In genomic region chr17:82103588-82104451, GRCh38 we compare ENCODE assay signal across 9 cellular contexts. TPM values are rescaled to one million over a fixed set of nuclear protein-coding genes. Genes with fewer than 3 reads are reported as not detected.
DNase-seq lines count a peak whose midpoint lies in the region; ATAC-seq, FAIRE-seq and TF ChIP-seq lines count a peak whose summit lies in the region.
"Had no signal": no experiment of that assay in that cellular context is flagged by ENCODE, and none has a peak within 500 bp of the region (broad histone marks: within the 10 kb centered on the region; RNA-seq: fewer than 3 reads in every experiment).

No MANE protein-coding gene starts in this region.

- 26 to 40% methylated on average over 19 to 24 of the region's 24 CpGs for WGBS in body of pancreas, 2 donors
- WGBS in small intestine, 3 donors, result 33 to 50% (median 45%) methylated on average over 22 to 24 of the region's 24 CpGs

- H2AFZ ChIP-seq in keratinocyte (ENCODE audit: control insufficient read depth, low read length), result no peak overlapping the region

- TF ChIP-seq CTCF in body of pancreas (IDR thresholded peaks at IDR 0.05) (no peak), keratinocyte (optimal IDR thresholded peaks at IDR 0.05 in 1 of 3, IDR thresholded peaks at IDR 0.05 in 1 of 3, conservative IDR thresholded peaks at IDR 0.05 in 1 of 3; ENCODE audit: extremely low read depth in 1 of 3, insufficient read depth in 2 of 3, low read length in 3 of 3) (no peak)

- TF ChIP-seq POLR2A in body of pancreas (IDR thresholded peaks at IDR 0.05) (peak in 2 of 3 donors; percentile 20 to 34), erythroblast (IDR thresholded peaks at IDR 0.05; ENCODE audit: low read length) (no peak)

- no peaks in the 10 kb centered on the region for H4K20me1 ChIP-seq in keratinocyte (ENCODE audit: control insufficient read depth, extremely low read depth, insufficient read depth, low read length)

- H3K4me3 ChIP-seq in body of pancreas, result no peak overlapping the region
- no peak overlapping the region for H3K4me3 ChIP-seq in keratinocyte (ENCODE audit: control insufficient read depth in 2 of 3, extremely low read depth in 1 of 3, insufficient read depth in 2 of 3, low read depth in 1 of 3, low read length in 3 of 3)
- no peak overlapping the region for H3K4me3 ChIP-seq in small intestine (ENCODE audit: low read depth in 1 of 2, low read length in 2 of 2)
- H3K4me3 ChIP-seq: GM12878 had no signal

- H3K4me1 ChIP-seq in body of pancreas (peaks cover 77% of the 10 kb centered on the region), keratinocyte (ENCODE audit: control insufficient read depth, extremely low read depth, insufficient read depth, low read length) (peaks cover 39% of the 10 kb centered on the region), small intestine (ENCODE audit: control insufficient read depth in 2 of 2, insufficient read depth in 1 of 2, low read depth in 1 of 2, low read length in 1 of 2) (peaks cover 6 to 8% of the 10 kb centered on the region in 2 donors)

- H3K27me3 ChIP-seq in body of pancreas (no peaks in the 10 kb centered on the region), keratinocyte (ENCODE audit: control insufficient read depth, extremely low read depth, insufficient read depth, low read length) (no peaks in the 10 kb centered on the region), small intestine (ENCODE audit: control insufficient read depth in 2 of 2, insufficient read depth in 2 of 2, low read length in 2 of 2) (no peaks in the 10 kb centered on the region)

- dilution Hi-C loops in keratinocyte (cut with MboI; ENCODE audit: extremely low pct_ligation_motif_present, low sequenced_read_pairs), result no loop called here

- no peaks in the 10 kb centered on the region for H3K36me3 ChIP-seq in body of pancreas (replicated peaks in 1 of 2; ENCODE audit: insufficient read depth in 1 of 2, low read depth in 2 of 2)
- peaks cover 2 to 6% of the 10 kb centered on the region in 2 experiments for H3K36me3 ChIP-seq in keratinocyte (ENCODE audit: control insufficient read depth in 2 of 2, extremely low read depth in 1 of 2, insufficient read depth in 2 of 2, low read length in 2 of 2)
- H3K36me3 ChIP-seq in small intestine (ENCODE audit: control insufficient read depth in 2 of 2, insufficient read depth in 2 of 2, low read length in 2 of 2), result no peaks in the 10 kb centered on the region

- peaks cover 2% of the 10 kb centered on the region for H3K9me1 ChIP-seq in keratinocyte (ENCODE audit: control insufficient read depth, extremely low read depth, insufficient read depth, low read length)

- H3K27ac ChIP-seq in body of pancreas (peak overlapping the region; percentile 18 to 77 (median 72)), keratinocyte (ENCODE audit: control insufficient read depth, insufficient read depth, low read length) (no peak overlapping the region), small intestine (ENCODE audit: low read depth in 1 of 2, low read length in 1 of 2) (peak overlapping the region in 1 of 2 donors; percentile 6)

- ATAC-seq in body of pancreas (peak; percentile 51), GM18868 (IDR thresholded peaks at IDR 0.05; ENCODE audit: unreplicated experiment) (no peak), HG02642 (IDR thresholded peaks at IDR 0.05; ENCODE audit: poor library complexity, unreplicated experiment) (no peak)
- ATAC-seq: GM12878 had no signal

- no peak overlapping the region for H3K9ac ChIP-seq in keratinocyte (ENCODE audit: control insufficient read depth, extremely low read depth, insufficient read depth, low read length)

- H3K4me2 ChIP-seq in keratinocyte (ENCODE audit: control insufficient read depth, extremely low read depth, insufficient read depth, low read depth, low read length), result peak overlapping the region; percentile 2

- H3K9me3 ChIP-seq in body of pancreas (no peaks in the 10 kb centered on the region), keratinocyte (ENCODE audit: control insufficient read depth, low read depth, low read length) (no peaks in the 10 kb centered on the region), small intestine (ENCODE audit: control insufficient read depth, low read depth) (no peaks in the 10 kb centered on the region)

- intact Hi-C loops in body of pancreas (cut with DNase I), result no loop called here

- DNase-seq in HT-29 (ENCODE audit: low spot score) (peak; percentile 90), body of pancreas (peak; percentile 62 to 83 (median 78)), keratinocyte (ENCODE audit: low read depth, low spot score) (no peak), small intestine (peak; percentile 18), EL (no peak), erythroblast (lab: John Stamatoyannopoulos, UW) (no peak)

- FAIRE-seq in keratinocyte (lab: Jason Lieb, UNC), result no peak
- no peak for FAIRE-seq in small intestine (lab: Jason Lieb, UNC)
- FAIRE-seq: GM12878 had no signal

- H3K79me2 ChIP-seq in keratinocyte (ENCODE audit: control insufficient read depth, insufficient read depth, low read length), result no peaks in the 10 kb centered on the region

RNA-seq across cellular contexts. Expression of gene FASN, which starts 5.8 kb away (rescaled TPM):
- total RNA-seq in HT-29 (2014; rRNA removed; shearing (Covaris generic)), result 477 and 592 TPM in 2 replicates
- 100 to 1,000 TPM in 1 of 2 donors, 10 to 100 TPM in 1; 16.3 to 388 TPM for total RNA-seq in body of pancreas
- 44.7 to 137 TPM (median 55.7 TPM) in 3 replicates for polyA plus RNA-seq in keratinocyte
- polyA plus RNA-seq in keratinocyte (2011; ENCODE audit: low read depth), result 54.4 TPM
- 40.9 and 142 TPM in 2 replicates for polyA plus RNA-seq in keratinocyte (2011; cell fraction: cytosol; rRNA removed)
- polyA plus RNA-seq in keratinocyte (2011; cell fraction: nucleus; rRNA removed), result 190 and 294 TPM in 2 replicates
- polyA plus RNA-seq in keratinocyte (2012; ENCODE audit: low replicate concordance), result 53.9 and 385 TPM in 2 replicates
- 134 to 602 TPM (median 159 TPM) in 3 replicates for polyA minus RNA-seq in keratinocyte
- 642 TPM for polyA minus RNA-seq in keratinocyte (2011; cell fraction: cytosol; rRNA and poly(A)+ RNA removed)
- 467 and 561 TPM in 2 replicates for polyA minus RNA-seq in keratinocyte (2011; cell fraction: nucleus; rRNA and poly(A)+ RNA removed)
- 100 to 1,000 TPM in 1 of 3 donors, 10 to 100 TPM in 2; 13.2 to 103 (median 13.5) TPM for polyA plus RNA-seq in small intestine

RNA-seq across cellular contexts. Expression of gene DUS1L, which starts 38.2 kb away (rescaled TPM):
- 320 and 339 TPM in 2 replicates for total RNA-seq in HT-29 (2014; rRNA removed; shearing (Covaris generic))
- 100 to 1,000 TPM in 1 of 2 donors, 10 to 100 TPM in 1; 76.0 to 128 TPM for total RNA-seq in body of pancreas
- polyA plus RNA-seq in keratinocyte (49.1 to 68.3 TPM (median 52.0 TPM) in 3 replicates), small intestine (100 to 1,000 TPM; 115 to 170 (median 140) TPM)
- 24.6 TPM for polyA plus RNA-seq in keratinocyte (2011; ENCODE audit: low read depth)
- 50.8 and 74.9 TPM in 2 replicates for polyA plus RNA-seq in keratinocyte (2011; cell fraction: cytosol; rRNA removed)
- 137 and 163 TPM in 2 replicates for polyA plus RNA-seq in keratinocyte (2011; cell fraction: nucleus; rRNA removed)
- polyA plus RNA-seq in keratinocyte (2012; ENCODE audit: low replicate concordance), result 70.2 and 83.6 TPM in 2 replicates
- polyA minus RNA-seq in keratinocyte, result 20.4 to 46.2 TPM (median 22.9 TPM) in 3 replicates
- 52.2 TPM for polyA minus RNA-seq in keratinocyte (2011; cell fraction: cytosol; rRNA and poly(A)+ RNA removed)
- polyA minus RNA-seq in keratinocyte (2011; cell fraction: nucleus; rRNA and poly(A)+ RNA removed), result 31.5 and 31.8 TPM in 2 replicates

RNA-seq across cellular contexts. Expression of gene GPS1, which starts 52.1 kb away (rescaled TPM):
- 281 and 295 TPM in 2 replicates for total RNA-seq in HT-29 (2014; rRNA removed; shearing (Covaris generic))
- 10 to 100 TPM; 63.0 to 86.4 TPM for total RNA-seq in body of pancreas
- polyA plus RNA-seq in keratinocyte, result 60.4 to 99.3 TPM (median 81.7 TPM) in 3 replicates
- polyA plus RNA-seq in keratinocyte (2011; ENCODE audit: low read depth), result 45.3 TPM
- polyA plus RNA-seq in keratinocyte (2011; cell fraction: cytosol; rRNA removed), result 59.9 and 110 TPM in 2 replicates
- polyA plus RNA-seq in keratinocyte (2011; cell fraction: nucleus; rRNA removed), result 99.2 and 130 TPM in 2 replicates
- polyA plus RNA-seq in keratinocyte (2012; ENCODE audit: low replicate concordance), result 61.9 and 91.0 TPM in 2 replicates
- 85.7 to 144 TPM (median 96.6 TPM) in 3 replicates for polyA minus RNA-seq in keratinocyte
- polyA minus RNA-seq in keratinocyte (2011; cell fraction: cytosol; rRNA and poly(A)+ RNA removed), result 154 TPM
- polyA minus RNA-seq in keratinocyte (2011; cell fraction: nucleus; rRNA and poly(A)+ RNA removed), result 36.0 and 44.9 TPM in 2 replicates
- polyA plus RNA-seq in small intestine, result 100 to 1,000 TPM in 2 of 3 donors, 10 to 100 TPM in 1; 80.4 to 161 (median 156) TPM

RNA-seq across cellular contexts. Expression of gene RFNG, which starts 52.2 kb away (rescaled TPM):
- total RNA-seq in HT-29 (2014; rRNA removed; shearing (Covaris generic)), result 49.5 and 52.6 TPM in 2 replicates
- 10 to 100 TPM; 37.9 to 43.1 TPM for total RNA-seq in body of pancreas
- 10.2 to 25.3 TPM (median 13.6 TPM) in 3 replicates for polyA plus RNA-seq in keratinocyte
- 10.9 TPM for polyA plus RNA-seq in keratinocyte (2011; ENCODE audit: low read depth)
- 5.5 and 14.9 TPM in 2 replicates for polyA plus RNA-seq in keratinocyte (2011; cell fraction: cytosol; rRNA removed)
- 54.3 and 78.8 TPM in 2 replicates for polyA plus RNA-seq in keratinocyte (2011; cell fraction: nucleus; rRNA removed)
- polyA plus RNA-seq in keratinocyte (2012; ENCODE audit: low replicate concordance), result 23.8 and 42.0 TPM in 2 replicates
- 5.4 to 31.0 TPM (median 8.0 TPM) in 3 replicates for polyA minus RNA-seq in keratinocyte
- 21.1 TPM for polyA minus RNA-seq in keratinocyte (2011; cell fraction: cytosol; rRNA and poly(A)+ RNA removed)
- 18.7 and 21.1 TPM in 2 replicates for polyA minus RNA-seq in keratinocyte (2011; cell fraction: nucleus; rRNA and poly(A)+ RNA removed)
- polyA plus RNA-seq in small intestine, result 10 to 100 TPM; 35.4 to 43.8 (median 40.0) TPM

Comparison
In these comparisons a context has a peak if more than half of its experiments do, and no peak if none do; other contexts are left out.
1. DNase-seq: peak in HT-29 (single experiment), body of pancreas (4 of 4) and small intestine (single experiment); none in keratinocyte (single experiment), EL (single experiment) and erythroblast (0 of 2).